15 cellular contexts compared by ENCODE assay signal in the genomic region with DNA sequence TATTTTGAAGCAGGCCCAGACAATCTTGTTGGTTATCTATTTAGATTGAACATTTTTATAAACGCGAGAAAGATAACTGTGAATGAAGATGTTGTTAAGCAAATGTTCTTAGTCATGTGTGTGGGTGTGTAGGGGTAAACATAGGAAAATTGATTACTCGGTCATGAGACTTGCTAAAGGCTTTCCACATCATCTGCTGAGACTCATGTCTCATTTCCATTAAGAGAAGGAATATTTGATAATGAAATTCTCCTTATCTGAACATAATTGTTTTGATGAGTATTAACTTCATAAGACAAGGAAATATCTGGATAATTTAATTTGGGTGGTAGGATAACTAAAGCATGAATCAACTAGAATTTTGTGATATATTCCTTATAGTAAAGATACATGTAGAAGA. TPM values are rescaled to one million over a fixed set of nuclear protein-coding genes. Genes with fewer than 3 reads are reported as not detected.
DNase-seq lines count a peak whose midpoint lies in the region; ATAC-seq and TF ChIP-seq lines count a peak whose summit lies in the region.
"Had no signal": no experiment of that assay in that cellular context is flagged by ENCODE, and none has a peak within 500 bp of the region (broad histone marks: within the 10 kb centered on the region; RNA-seq: fewer than 3 reads in every experiment).

No MANE protein-coding gene starts in this region.

- no peak overlapping the region for H4K12ac ChIP-seq in trophoblast cell (ENCODE audit: low read depth, low read length)

- intact Hi-C loops in left lung (cut with DNase I), result no loop called here

- no peaks in the 10 kb centered on the region for H3K27me3 ChIP-seq in left lung
- H3K27me3 ChIP-seq in trophoblast cell (ENCODE audit: insufficient read depth, low read length), result no peaks in the 10 kb centered on the region

- no peak overlapping the region for H3K4me2 ChIP-seq in trophoblast cell (ENCODE audit: low read length)

- no peak overlapping the region for H2BK12ac ChIP-seq in trophoblast cell (ENCODE audit: low read length)

- H3K79me1 ChIP-seq in trophoblast cell (ENCODE audit: low read length), result no peaks in the 10 kb centered on the region

- H2BK5ac ChIP-seq in trophoblast cell (ENCODE audit: low read depth, low read length, poor library complexity), result no peak overlapping the region

- H3K4me1 ChIP-seq in left lung, result no peaks in the 10 kb centered on the region
- H3K4me1 ChIP-seq in trophoblast cell (ENCODE audit: control insufficient read depth in 1 of 2, insufficient read depth in 2 of 2, low read length in 2 of 2), result no peaks in the 10 kb centered on the region

- H3K23ac ChIP-seq in trophoblast cell (ENCODE audit: low read length), result no peak overlapping the region

- H3K27ac ChIP-seq in left lung (peak overlapping the region in 1 of 2 donors; percentile 51), trophoblast cell (ENCODE audit: low read depth, low read length) (no peak overlapping the region), caudate nucleus (ENCODE audit: low read depth, low read length) (no peak overlapping the region)

- H3K4me3 ChIP-seq in epithelial cell of esophagus (ENCODE audit: low read length), result no peak overlapping the region
- no peak overlapping the region for H3K4me3 ChIP-seq in left lung
- no peak overlapping the region for H3K4me3 ChIP-seq in trophoblast cell (ENCODE audit: low read depth, low read length)

- H3K4ac ChIP-seq in trophoblast cell (ENCODE audit: low read depth, low read length), result no peak overlapping the region

- H3K9me3 ChIP-seq in left lung, result no peaks in the 10 kb centered on the region
- H3K9me3 ChIP-seq in trophoblast cell (ENCODE audit: insufficient read depth, low read depth, low read length), result no peaks in the 10 kb centered on the region

- no peak overlapping the region for H2AFZ ChIP-seq in trophoblast cell (ENCODE audit: insufficient read depth, low read length, poor library complexity)

- H4K8ac ChIP-seq in trophoblast cell (ENCODE audit: low read depth, low read length), result no peak overlapping the region

- no peak overlapping the region for H3K9ac ChIP-seq in trophoblast cell (ENCODE audit: low read length)

- H3K36me3 ChIP-seq in left lung (no peaks in the 10 kb centered on the region), trophoblast cell (ENCODE audit: control insufficient read depth in 1 of 2, insufficient read depth in 2 of 2, low read length in 2 of 2) (no peaks in the 10 kb centered on the region)

- DNase-seq in Ammon's horn (ENCODE audit: low spot score), result peak; percentile 6
- peak; percentile 9 to 17 for DNase-seq in NCI-H526 (lab: John Stamatoyannopoulos, UW)
- DNase-seq in epithelial cell of esophagus (ENCODE audit: low read depth), result peak; percentile 15
- DNase-seq in left lung, result no peak
- DNase-seq in trophoblast cell, result no peak
- no peak for DNase-seq in caudate nucleus (lab: John Stamatoyannopoulos, UW)
- no peak for DNase-seq in central memory CD4-positive, alpha-beta T cell
- no peak for DNase-seq in ureter (ENCODE audit: low spot score)
- DNase-seq: DMS79, GDM1, Karpas-422, NCI-H1417, NCI-H1930, NCI-H2171, SHP77 had no signal

- peak; percentile 33 for ATAC-seq in left lung

- WGBS in trophoblast cell (ENCODE audit: extremely low coverage, insufficient coverage, insufficient read length), result no CpG with 5 or more reads among the region's 3 CpGs

- no peaks in the 10 kb centered on the region for H3K79me2 ChIP-seq in trophoblast cell (ENCODE audit: control insufficient read depth, insufficient read depth, low read length, poor library complexity)

- H3K14ac ChIP-seq in trophoblast cell (ENCODE audit: low read length), result no peak overlapping the region

- TF ChIP-seq CTCF in epithelial cell of esophagus (IDR thresholded peaks at IDR 0.05; ENCODE audit: insufficient read depth, low read depth, low read length, missing control alignments) (no peak), left lung (IDR thresholded peaks at IDR 0.05) (no peak)

- no peak overlapping the region for H2AK5ac ChIP-seq in trophoblast cell (ENCODE audit: low read length)

- H2BK120ac ChIP-seq in trophoblast cell (ENCODE audit: insufficient read depth, low read length, poor library complexity), result no peak overlapping the region

- no peak overlapping the region for H4K91ac ChIP-seq in trophoblast cell (ENCODE audit: low read depth, low read length)

- no peak overlapping the region for H3K18ac ChIP-seq in trophoblast cell (ENCODE audit: low read length)

RNA-seq across cellular contexts. Expression of a gene that starts 19.7 kb away (rescaled TPM):
- total RNA-seq in left lung (10 to 100 TPM; 60.7 to 78.3 TPM), ureter (9.1 TPM)
- 1.3 and 1.6 TPM in 2 replicates for polyA plus RNA-seq in trophoblast cell (2013)

Comparison
In these comparisons a context has a peak if more than half of its experiments do, and no peak if none do; other contexts are left out.
1. DNase-seq: peak in Ammon's horn (single experiment), NCI-H526 (2 of 2) and epithelial cell of esophagus (single experiment); none in left lung (0 of 2), trophoblast cell (0 of 2), caudate nucleus (0 of 61), central memory CD4-positive, alpha-beta T cell (single experiment) and ureter (single experiment).